ENCODE assay signal across 12 cellular contexts in the genomic region with DNA sequence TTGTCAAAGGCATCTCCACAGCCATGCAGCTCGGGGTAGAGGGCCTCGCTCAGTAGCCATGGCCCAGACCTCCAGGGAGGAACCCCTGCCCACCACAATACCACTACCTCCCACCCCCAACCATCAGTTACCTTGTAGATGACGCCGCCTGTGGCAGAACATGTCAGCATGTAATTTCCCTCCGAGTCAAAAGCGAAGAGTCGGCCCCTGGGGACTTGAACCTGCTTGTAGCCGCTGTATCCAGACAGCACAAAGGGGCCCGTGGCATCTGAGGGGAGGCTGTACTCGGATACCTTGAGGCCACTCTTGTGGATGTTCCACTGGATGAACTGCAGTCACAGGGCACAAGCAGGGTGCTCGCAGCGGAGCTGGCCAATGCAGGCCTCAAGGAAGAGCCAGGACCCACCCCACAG. TPM values are rescaled to one million over a fixed set of nuclear protein-coding genes. Genes with fewer than 3 reads are reported as not detected.
DNase-seq lines count a peak whose midpoint lies in the region; ATAC-seq and TF ChIP-seq lines count a peak whose summit lies in the region.
"Had no signal": no experiment of that assay in that cellular context is flagged by ENCODE, and none has a peak within 500 bp of the region (broad histone marks: within the 10 kb centered on the region; RNA-seq: fewer than 3 reads in every experiment).

No MANE protein-coding gene starts in this region.

- peak; percentile 59 for ATAC-seq in GM19025 (IDR thresholded peaks at IDR 0.05; ENCODE audit: low read depth, unreplicated experiment)
- ATAC-seq in HG02759 (IDR thresholded peaks at IDR 0.05; ENCODE audit: unreplicated experiment): peak; percentile 65
- ATAC-seq in HG03571 (IDR thresholded peaks at IDR 0.05; ENCODE audit: unreplicated experiment): peak; percentile 50
- no peak for ATAC-seq in foreskin keratinocyte
- ATAC-seq: HCT116 had no signal

- no peaks in the 10 kb centered on the region for H3K27me3 ChIP-seq in foreskin keratinocyte

- POLR2A ChIA-PET in HEK293T (lab: Yijun Ruan, JAX): no interaction called here

- H3K4me1 ChIP-seq in foreskin keratinocyte: peaks cover 21% of the 10 kb centered on the region

- no peak overlapping the region for H3K27ac ChIP-seq in foreskin keratinocyte

- in situ Hi-C loops in GM13977 (cut with MboI; ENCODE audit: low pct_unique_long_range_greater_than_20kb, low sequenced_read_pairs, unreplicated experiment): no loop called here

- CTCF ChIA-PET in HEK293T (lab: Yijun Ruan, JAX): no interaction called here

- DNase-seq in GM13977 (ENCODE audit: low spot score) (peak; percentile 82), HEK293T (ENCODE audit: extremely low spot score) (no peak), foreskin keratinocyte (no peak), LoVo (ENCODE audit: low spot score) (no peak)
- DNase-seq in stimulated activated CD4-positive, alpha-beta T cell treated with anti-CD3 and anti-CD28 coated beads, Interleukin-2, amount 100 ng/mL, for 24 hours: no peak
- DNase-seq: activated T-cell treated with anti-CD3 and anti-CD28 coated beads, Interleukin-2, amount 50 U/mL, for 4 hours; NCI-H774 had no signal

- TF ChIP-seq CTCF in GM13977 (IDR thresholded peaks at IDR 0.05; ENCODE audit: extremely low read depth, insufficient read depth, missing control alignments) (peak; percentile 17), foreskin keratinocyte (conservative IDR thresholded peaks at IDR 0.05) (no peak)

TF ChIP-seq in HEK293T, 16 proteins besides CTCF, POLR2A, EP300 and RAD21:
- no peak for TF ChIP-seq FOXK2 (IDR thresholded peaks at IDR 0.05)
- no peak for TF ChIP-seq ARNT (IDR thresholded peaks at IDR 0.05)
- TF ChIP-seq ELF4 (IDR thresholded peaks at IDR 0.05): no peak
- TF ChIP-seq ZNF384 (IDR thresholded peaks at IDR 0.05): no peak
- TF ChIP-seq SP1 (IDR thresholded peaks at IDR 0.05): no peak
- TF ChIP-seq SUZ12 (IDR thresholded peaks at IDR 0.05): no peak
- no peak for TF ChIP-seq BHLHE40 (IDR thresholded peaks at IDR 0.05; ENCODE audit: borderline replicate concordance)
- TF ChIP-seq CTBP1 (IDR thresholded peaks at IDR 0.05; ENCODE audit: borderline replicate concordance): no peak
- no peak for TF ChIP-seq FOXA1 (IDR thresholded peaks at IDR 0.05)
- TF ChIP-seq, protein P1, sequence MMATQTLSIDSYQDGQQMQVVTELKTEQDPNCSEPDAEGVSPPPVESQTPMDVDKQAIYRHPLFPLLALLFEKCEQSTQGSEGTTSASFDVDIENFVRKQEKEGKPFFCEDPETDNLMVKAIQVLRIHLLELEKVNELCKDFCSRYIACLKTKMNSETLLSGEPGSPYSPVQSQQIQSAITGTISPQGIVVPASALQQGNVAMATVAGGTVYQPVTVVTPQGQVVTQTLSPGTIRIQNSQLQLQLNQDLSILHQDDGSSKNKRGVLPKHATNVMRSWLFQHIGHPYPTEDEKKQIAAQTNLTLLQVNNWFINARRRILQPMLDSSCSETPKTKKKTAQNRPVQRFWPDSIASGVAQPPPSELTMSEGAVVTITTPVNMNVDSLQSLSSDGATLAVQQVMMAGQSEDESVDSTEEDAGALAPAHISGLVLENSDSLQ (IDR thresholded peaks at IDR 0.05): no peak
- no peak for TF ChIP-seq LEF1 (IDR thresholded peaks at IDR 0.05; ENCODE audit: borderline replicate concordance)
- no peak for TF ChIP-seq NFRKB (IDR thresholded peaks at IDR 0.05)
- TF ChIP-seq FOXM1 (IDR thresholded peaks at IDR 0.05; ENCODE audit: borderline replicate concordance): no peak
- no peak for TF ChIP-seq L3MBTL2 (conservative IDR thresholded peaks at IDR 0.05)
- no peak for TF ChIP-seq HDGF (IDR thresholded peaks at IDR 0.05; ENCODE audit: borderline replicate concordance)
- TF ChIP-seq TARDBP (IDR thresholded peaks at IDR 0.05): no peak

RNA-seq across cellular contexts. Expression of a gene that starts 16.3 kb away (rescaled TPM):
- total RNA-seq in foreskin keratinocyte: 59.5 and 67.1 TPM in 2 replicates
- polyA plus RNA-seq in foreskin keratinocyte: 46.6 and 53.0 TPM in 2 replicates

RNA-seq across cellular contexts. Expression of a gene that starts 24.5 kb away (rescaled TPM):
- total RNA-seq in foreskin keratinocyte: 17.8 and 21.7 TPM in 2 replicates
- 11.6 and 12.6 TPM in 2 replicates for polyA plus RNA-seq in foreskin keratinocyte

RNA-seq across cellular contexts. Expression of a gene that starts 39.0 kb away (rescaled TPM):
- total RNA-seq in foreskin keratinocyte: 0.07 TPM in 1 of 2 replicates, not detected in the other
- polyA plus RNA-seq in foreskin keratinocyte: 0.04 TPM in 1 of 2 replicates, not detected in the other

RNA-seq across cellular contexts. Expression of a gene that starts 46.8 kb away (rescaled TPM):
- not detected in 2 replicates for total RNA-seq in foreskin keratinocyte
- polyA plus RNA-seq in foreskin keratinocyte: not detected in 2 replicates
- total RNA-seq: activated T-cell treated with anti-CD3 and anti-CD28 coated beads, Interleukin-2, amount 50 U/mL, for 4 hours; temporal lobe had no signal
